11 cellular contexts compared by ENCODE assay signal in the genomic region with DNA sequence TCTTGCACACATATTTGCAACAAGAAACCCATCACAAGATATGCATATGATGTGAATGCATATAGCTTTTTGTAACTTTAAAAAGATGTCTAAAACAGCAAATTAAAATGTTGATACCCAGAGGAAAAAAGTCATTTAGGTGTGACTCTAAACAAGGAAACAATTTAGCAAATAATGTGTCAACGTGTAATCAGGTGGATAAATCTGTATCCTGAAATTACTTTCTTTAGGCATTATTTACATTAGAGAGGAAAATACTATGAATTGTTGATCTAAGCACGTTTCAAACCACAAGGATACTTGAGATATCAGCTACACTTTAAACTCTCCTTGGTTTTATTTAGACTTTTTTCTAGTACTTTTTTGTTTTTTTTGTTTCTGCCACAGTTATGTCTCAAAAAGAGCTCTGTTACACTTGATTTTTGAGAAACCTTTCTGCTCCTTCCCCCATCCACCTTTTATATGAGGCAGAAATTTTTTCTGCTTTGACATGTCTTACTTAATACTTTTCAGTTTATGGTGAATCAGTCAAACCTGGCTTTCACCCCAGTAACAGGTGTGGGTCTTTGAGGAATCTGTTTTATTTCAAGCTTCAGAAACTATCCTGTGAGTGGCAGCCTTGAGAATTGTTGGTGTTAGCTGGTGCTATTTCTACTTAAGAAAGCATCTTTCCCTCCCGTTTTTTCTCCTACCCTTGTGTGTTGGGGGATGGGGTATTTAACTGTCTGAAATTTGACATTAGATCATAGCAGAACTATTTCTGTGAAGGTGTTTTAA. TPM values are rescaled to one million over a fixed set of nuclear protein-coding genes. Genes with fewer than 3 reads are reported as not detected.
DNase-seq lines count a peak whose midpoint lies in the region; ATAC-seq and TF ChIP-seq lines count a peak whose summit lies in the region.
"Had no signal": no experiment of that assay in that cellular context is flagged by ENCODE, and none has a peak within 500 bp of the region (broad histone marks: within the 10 kb centered on the region; RNA-seq: fewer than 3 reads in every experiment).

No MANE protein-coding gene starts in this region.

- ATAC-seq in HG03045 (IDR thresholded peaks at IDR 0.05; ENCODE audit: unreplicated experiment) (no peak), GM18502 (IDR thresholded peaks at IDR 0.05; ENCODE audit: poor library complexity, unreplicated experiment) (no peak)

- H3K27me3 ChIP-seq in HAP-1 (ENCODE audit: low read depth) (peaks cover 14% of the 10 kb centered on the region; the same call in 1 of the 2 replicates), hepatocyte (peaks cover 5% of the 10 kb centered on the region), suprapubic skin (peaks cover 13% of the 10 kb centered on the region)

- H3K9me2 ChIP-seq in hepatocyte (replicated peaks; ENCODE audit: insufficient read depth): no peaks in the 10 kb centered on the region

- WGBS in hepatocyte (ENCODE audit: low lambda C conversion rate, missing lambda C conversion rate): 15% methylated on average over 3 of the region's 3 CpGs
- WGBS in suprapubic skin: 23% methylated on average over 3 of the region's 3 CpGs

- peak overlapping the region; percentile 94 for H3K4me2 ChIP-seq in hepatocyte

- TF ChIP-seq EP300 in suprapubic skin (IDR thresholded peaks at IDR 0.05): no peak

- no peak for TF ChIP-seq POLR2A in suprapubic skin (IDR thresholded peaks at IDR 0.05)

- H3K27ac ChIP-seq in hepatocyte (peak overlapping the region; percentile 93), suprapubic skin (no peak overlapping the region)

- H3K9me3 ChIP-seq in HAP-1 (no peaks in the 10 kb centered on the region), hepatocyte (ENCODE audit: low read depth) (no peaks in the 10 kb centered on the region), suprapubic skin (no peaks in the 10 kb centered on the region)

- H3K4me1 ChIP-seq in HAP-1 (no peaks in the 10 kb centered on the region), hepatocyte (ENCODE audit: insufficient read depth) (peaks cover 21% of the 10 kb centered on the region), suprapubic skin (peaks cover 31% of the 10 kb centered on the region)

- no peaks in the 10 kb centered on the region for H4K20me1 ChIP-seq in hepatocyte (ENCODE audit: insufficient read depth, poor library complexity, severe bottlenecking)

- H3K79me2 ChIP-seq in hepatocyte: peaks cover 43% of the 10 kb centered on the region

- DNase-seq in HAP-1 (ENCODE audit: low spot score in 2 of 2) (no peak), RPMI8226 (peak; percentile 17), hepatocyte (ENCODE audit: low spot score) (peak; percentile 43), suprapubic skin (ENCODE audit: low spot score in 2 of 2) (no peak), cerebellar nuclear complex (lab: John Stamatoyannopoulos, UW) (no peak)
- DNase-seq: activated CD4-positive, alpha-beta T cell treated with anti-CD3 and anti-CD28 coated beads for 4 hours; CD8-positive, alpha-beta memory T cell; erythroblast; midbrain had no signal

- peak overlapping the region; percentile 73 for H2AFZ ChIP-seq in hepatocyte

- peak overlapping the region; percentile 41; the same call in 1 of the 2 replicates for H3K4me3 ChIP-seq in HAP-1
- H3K4me3 ChIP-seq in hepatocyte: peak overlapping the region; percentile 95
- H3K4me3 ChIP-seq in suprapubic skin: peak overlapping the region; percentile 68

- H3K36me3 ChIP-seq in HAP-1 (replicated peaks) (no peaks in the 10 kb centered on the region), hepatocyte (replicated peaks; ENCODE audit: insufficient read depth, low read depth) (no peaks in the 10 kb centered on the region), suprapubic skin (no peaks in the 10 kb centered on the region)

- in situ Hi-C loops in HAP-1 (cut with MboI; ENCODE audit: low sequenced_read_pairs): no loop called here

- TF ChIP-seq CTCF in hepatocyte (IDR thresholded peaks at IDR 0.05; ENCODE audit: poor library complexity): peak; percentile 5
- TF ChIP-seq CTCF in suprapubic skin (IDR thresholded peaks at IDR 0.05): no peak

RNA-seq across cellular contexts. Expression of a gene that starts 1.9 kb away (rescaled TPM):
- total RNA-seq in hepatocyte (198 and 228 TPM in 2 replicates), suprapubic skin (1 to 10 TPM; 3.6 to 6.6 (median 4.8) TPM)
- 231 and 233 TPM in 2 replicates for polyA plus RNA-seq in hepatocyte
- total RNA-seq: CD8-positive, alpha-beta memory T cell had no signal
- polyA plus RNA-seq: CD8-positive, alpha-beta memory T cell had no signal

Comparison
In these comparisons a context has a peak if more than half of its experiments do, and no peak if none do; other contexts are left out.
1. DNase-seq: peak in RPMI8226 (single experiment) and hepatocyte (single experiment); none in HAP-1 (0 of 2), suprapubic skin (0 of 2) and cerebellar nuclear complex (0 of 2).
2. H3K4me3 ChIP-seq: peak in every context shown above with its lines; median percentile 95 in hepatocyte; 68 in suprapubic skin; 41 in HAP-1.
3. RNA of a gene that starts 1.9 kb away (total RNA-seq): 198 to 228 TPM in hepatocyte; 3.6 to 6.6 TPM in suprapubic skin; every median in the first group is over 10 times any median in the second.